In the genomic region with DNA sequence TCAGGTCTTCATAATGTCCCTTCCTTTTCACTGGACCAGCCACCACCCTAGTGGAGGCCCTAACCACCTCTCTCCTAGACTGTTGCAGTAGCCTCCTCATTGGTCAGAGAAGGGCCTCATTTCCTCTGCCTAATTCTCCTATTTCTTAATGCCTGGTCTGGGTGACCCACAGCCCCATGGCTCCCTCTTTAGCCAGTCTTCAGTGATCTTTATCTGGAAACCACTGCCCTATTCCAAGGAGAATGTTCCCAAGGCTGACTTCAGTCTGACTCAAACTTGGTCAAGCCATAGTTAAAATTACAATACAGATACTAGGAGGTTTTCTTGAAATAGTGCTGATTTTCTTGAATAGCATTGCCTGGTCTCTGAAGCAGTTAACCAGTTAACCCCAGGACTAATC, we compare ENCODE assay signal across 20 cellular contexts. TPM values are rescaled to one million over a fixed set of nuclear protein-coding genes. Genes with fewer than 3 reads are reported as not detected.
A peak's percentile ranks its signal among the peaks of the same experiment; 100 is the strongest.
DNase-seq lines count a peak whose midpoint lies in the region; ATAC-seq and TF ChIP-seq lines count a peak whose summit lies in the region.
"Had no signal": no experiment of that assay in that cellular context is flagged by ENCODE, and none has a peak within 500 bp of the region (broad histone marks: within the 10 kb centered on the region; RNA-seq: fewer than 3 reads in every experiment).

No MANE protein-coding gene starts in this region.

- H3K36me3 Mint-ChIP-seq in activated naive CD4-positive, alpha-beta T cell treated with anti-CD3 and anti-CD28 coated beads, Interleukin-2, amount 10 ng/mL, durations not matched to agents 7 days and 5 days = no peaks in the 10 kb centered on the region
- H3K36me3 Mint-ChIP-seq: activated naive CD4-positive, alpha-beta T cell treated with anti-CD3 and anti-CD28 coated beads, Interleukin-2, amount 50 U/mL, for 72 hours had no signal

- no peak overlapping the region for H2BK5ac ChIP-seq in mesendoderm (ENCODE audit: low read length)

- H2AFZ ChIP-seq in PC-9 (0 out of 2 replicates have a peak overlapping the region, but pooled peaks have one; percentile 2), osteoblast (ENCODE audit: low read length) (no peak overlapping the region)
- H2AFZ ChIP-seq: parathyroid adenoma had no signal

- no TSS peak for BruUV-seq in PC-9 (replicated peaks; lab: Mats Ljungman, UMichigan)

- H3K4me3 Mint-ChIP-seq in activated naive CD4-positive, alpha-beta T cell treated with anti-CD3 and anti-CD28 coated beads, Interleukin-2, amount 10 ng/mL, durations not matched to agents 7 days and 5 days = no peak overlapping the region
- H3K4me3 Mint-ChIP-seq: central memory CD8-positive, alpha-beta T cell; naive B cell had no signal

- no peaks in the 10 kb centered on the region for H3K79me1 ChIP-seq in mesendoderm (ENCODE audit: low read length)

- H3K4me3 ChIP-seq in PC-9 (no peak overlapping the region; the same call in 1 of the 2 replicates), choroid plexus epithelial cell (ENCODE audit: low read depth, low read length) (no peak overlapping the region), osteoblast (ENCODE audit: insufficient read depth, low read length) (no peak overlapping the region), heart left ventricle (no peak overlapping the region), mesendoderm (ENCODE audit: low read length) (no peak overlapping the region)
- H3K4me3 ChIP-seq: SK-N-MC had no signal

- no peaks in the 10 kb centered on the region for H3K9me3 Mint-ChIP-seq in activated naive CD4-positive, alpha-beta T cell treated with anti-CD3 and anti-CD28 coated beads, Interleukin-2, amount 10 ng/mL, durations not matched to agents 7 days and 5 days
- H3K9me3 Mint-ChIP-seq: central memory CD8-positive, alpha-beta T cell had no signal

- no peaks in the 10 kb centered on the region for H4K20me1 ChIP-seq in PC-9 (ENCODE audit: insufficient read depth)
- H4K20me1 ChIP-seq in osteoblast (ENCODE audit: insufficient read depth, low read length) = peaks cover 2% of the 10 kb centered on the region

- no peak for TF ChIP-seq POLR2A in heart left ventricle (IDR thresholded peaks at IDR 0.05)

- no peak overlapping the region for H2AK5ac ChIP-seq in mesendoderm (ENCODE audit: low read length)

- no peak overlapping the region for H3K9ac ChIP-seq in mesendoderm (ENCODE audit: low read length)
- H3K9ac ChIP-seq: parathyroid adenoma had no signal

- TF ChIP-seq CTCF in PC-9 (conservative IDR thresholded peaks at IDR 0.05) (no peak), choroid plexus epithelial cell (conservative IDR thresholded peaks at IDR 0.05; ENCODE audit: low read depth, low read length) (no peak), osteoblast (IDR thresholded peaks at IDR 0.05; ENCODE audit: extremely low read depth, low read depth, low read length) (no peak), heart left ventricle (IDR thresholded peaks at IDR 0.05) (no peak), GM10248 (IDR thresholded peaks at IDR 0.05; ENCODE audit: control extremely low read depth, extremely low read depth, low read depth, missing control alignments) (no peak)

- no peaks in the 10 kb centered on the region for H3K4me1 Mint-ChIP-seq in activated naive CD4-positive, alpha-beta T cell treated with anti-CD3 and anti-CD28 coated beads, Interleukin-2, amount 10 ng/mL, durations not matched to agents 7 days and 5 days
- H3K4me1 Mint-ChIP-seq: central memory CD8-positive, alpha-beta T cell; naive B cell had no signal

- intact Hi-C loops in PC-9 (cut with micrococcal nuclease; ENCODE audit: unreplicated experiment) (loop anchor here (5.0 kb wide), 1 partner anchor 53 kb away; a partner anchor contains a TSS), heart left ventricle (cut with DNase I) (no loop called here)

- no peak for ATAC-seq in heart left ventricle
- ATAC-seq: activated naive CD4-positive, alpha-beta T cell treated with anti-CD3 and anti-CD28 coated beads, Interleukin-2, amount 50 U/mL, for 72 hours; left ventricle myocardium superior had no signal

- no peak overlapping the region for H3K18ac ChIP-seq in mesendoderm (ENCODE audit: low read length)

- POLR2A ChIA-PET in PC-9 (lab: Charles Lee; ENCODE audit: unreplicated experiment) = no interaction called here
- POLR2A ChIA-PET in GM10248 (lab: Yijun Ruan, JAX) = no interaction called here

- no peak overlapping the region for H4K8ac ChIP-seq in mesendoderm (ENCODE audit: low read depth, low read length)

- H2BK15ac ChIP-seq in mesendoderm (replicated peaks; ENCODE audit: low read depth) = no peak overlapping the region

- H3K36me3 ChIP-seq in PC-9 (ENCODE audit: low read depth) (no peaks in the 10 kb centered on the region), osteoblast (ENCODE audit: insufficient read depth, low read length) (no peaks in the 10 kb centered on the region), heart left ventricle (no peaks in the 10 kb centered on the region), mesendoderm (ENCODE audit: control insufficient read depth, insufficient read depth, low read length) (no peaks in the 10 kb centered on the region)

- no peak overlapping the region for H3K56ac ChIP-seq in mesendoderm (ENCODE audit: low read length)

- H3K4me2 ChIP-seq in PC-9 = peak overlapping the region; percentile 62
- peak overlapping the region; percentile 24 for H3K4me2 ChIP-seq in osteoblast (ENCODE audit: insufficient read depth, low read length)
- no peak overlapping the region for H3K4me2 ChIP-seq in mesendoderm (ENCODE audit: low read length)

- H3F3A ChIP-seq in PC-9 (ENCODE audit: insufficient read depth, low read depth) = peaks cover 39% of the 10 kb centered on the region

- H3K27me3 ChIP-seq in PC-9 (ENCODE audit: insufficient read depth, low read depth) (no peaks in the 10 kb centered on the region), osteoblast (ENCODE audit: insufficient read depth, low read length) (peaks cover 5% of the 10 kb centered on the region), heart left ventricle (peaks cover 0 to 9% (median 0%) of the 10 kb centered on the region in 9 donors), mesendoderm (ENCODE audit: insufficient read depth, low read length, poor library complexity) (no peaks in the 10 kb centered on the region)

- H3K4ac ChIP-seq in mesendoderm (ENCODE audit: low read depth, low read length) = no peak overlapping the region

- H3K27me3 Mint-ChIP-seq in activated naive CD4-positive, alpha-beta T cell treated with anti-CD3 and anti-CD28 coated beads, Interleukin-2, amount 10 ng/mL, durations not matched to agents 7 days and 5 days = no peaks in the 10 kb centered on the region
- H3K27me3 Mint-ChIP-seq: central memory CD8-positive, alpha-beta T cell; naive B cell had no signal

- peak overlapping the region; percentile 95 for H3K27ac ChIP-seq in PC-9
- H3K27ac ChIP-seq in osteoblast (ENCODE audit: low read depth, low read length) = peak overlapping the region; percentile 92
- H3K27ac ChIP-seq in heart left ventricle = no peak overlapping the region
- no peak overlapping the region for H3K27ac ChIP-seq in mesendoderm (ENCODE audit: low read depth, low read length)
- H3K27ac ChIP-seq: C4-2B, parathyroid adenoma, SK-N-MC had no signal

- H3K23ac ChIP-seq in mesendoderm (ENCODE audit: low read length) = no peak overlapping the region

- no peak overlapping the region for H2BK120ac ChIP-seq in mesendoderm (ENCODE audit: low read depth, low read length)

- peaks cover 6% of the 10 kb centered on the region for H3K9me3 ChIP-seq in PC-9 (ENCODE audit: insufficient read depth, low read depth)
- peaks cover 4% of the 10 kb centered on the region for H3K9me3 ChIP-seq in osteoblast (ENCODE audit: low read depth, low read length)
- no peaks in the 10 kb centered on the region for H3K9me3 ChIP-seq in heart left ventricle

- no peak overlapping the region for H3K27ac Mint-ChIP-seq in activated naive CD4-positive, alpha-beta T cell treated with anti-CD3 and anti-CD28 coated beads, Interleukin-2, amount 10 ng/mL, durations not matched to agents 7 days and 5 days
- H3K27ac Mint-ChIP-seq: activated naive CD4-positive, alpha-beta T cell treated with anti-CD3 and anti-CD28 coated beads, Interleukin-2, amount 50 U/mL, for 72 hours had no signal

- no peaks in the 10 kb centered on the region for H3K9me2 ChIP-seq in PC-9 (ENCODE audit: insufficient read depth)

- H3K4me1 ChIP-seq in PC-9 (replicated peaks; ENCODE audit: insufficient read depth) (peaks cover 45% of the 10 kb centered on the region), osteoblast (ENCODE audit: insufficient read depth, low read length) (peaks cover 26% of the 10 kb centered on the region), heart left ventricle (no peaks in the 10 kb centered on the region), mesendoderm (ENCODE audit: control insufficient read depth, low read depth, low read length) (no peaks in the 10 kb centered on the region)
- H3K4me1 ChIP-seq: parathyroid adenoma had no signal

- H3K79me2 ChIP-seq in PC-9 (ENCODE audit: low read depth) = no peaks in the 10 kb centered on the region
- H3K79me2 ChIP-seq in osteoblast (ENCODE audit: insufficient read depth, low read length) = no peaks in the 10 kb centered on the region
- no peaks in the 10 kb centered on the region for H3K79me2 ChIP-seq in mesendoderm (ENCODE audit: control insufficient read depth, insufficient read depth, low read length)
- H3K79me2 ChIP-seq: parathyroid adenoma had no signal

- CTCF ChIA-PET in PC-9 (lab: Charles Lee) (no interaction called here), GM10248 (lab: Yijun Ruan, JAX) (no interaction called here)
- CTCF ChIA-PET in activated naive CD4-positive, alpha-beta T cell treated with anti-CD3 and anti-CD28 coated beads, Interleukin-2, amount 10 ng/mL, durations not matched to agents 7 days and 5 days (lab: Charles Lee) = interaction anchor here (0.7 kb wide), 1 partner anchor 446 kb away, joined by 3 read pairs; no protein-coding TSS in a partner anchor

- DNase-seq in ELR (ENCODE audit: low read depth) (peak; percentile 85), PC-9 (peak in 1 of 2 experiments; percentile 76), choroid plexus epithelial cell (ENCODE audit: low read depth) (peak; percentile 22), osteoblast (ENCODE audit: insufficient read length, low spot score, missing footprints) (peak; percentile 76), heart left ventricle (no peak), GM10248 (ENCODE audit: extremely low spot score) (no peak), mesendoderm (no peak)
- DNase-seq in activated naive CD4-positive, alpha-beta T cell treated with anti-CD3 and anti-CD28 coated beads, Interleukin-2, amount 10 ng/mL, durations not matched to agents 7 days and 5 days = no peak
- DNase-seq: activated T-cell treated with anti-CD3 and anti-CD28 coated beads, Interleukin-2, amount 50 U/mL, for 1 hour; effector memory CD4-positive, alpha-beta T cell; KBM-7; left ventricle myocardium superior; naive B cell; NCI-H446 treated with DMSO at 0.1 percent for 48 hours; small intestine had no signal

- no peak overlapping the region for H4K5ac ChIP-seq in mesendoderm (ENCODE audit: low read length)

RNA-seq across cellular contexts. Expression of a gene that starts 53.6 kb away (rescaled TPM):
- total RNA-seq in PC-9 (2021) = 67.4 and 67.9 TPM in 2 replicates
- total RNA-seq in osteoblast = 30.4 and 31.5 TPM in 2 replicates
- 10 to 100 TPM; 19.4 to 32.0 (median 25.0) TPM for total RNA-seq in heart left ventricle
- 10 to 100 TPM in 1 of 2 donors, 1 to 10 TPM in 1; 7.2 to 41.0 TPM for polyA plus RNA-seq in heart left ventricle
- 80.3 TPM for polyA plus RNA-seq in mesendoderm (2013, experiment 1 of 2)
- polyA plus RNA-seq in mesendoderm (2013, experiment 2 of 2) = 78.3 TPM

Comparison
In these comparisons a context has a peak if more than half of its experiments do, and no peak if none do; other contexts are left out.
1. DNase-seq: peak in ELR (single experiment), choroid plexus epithelial cell (single experiment) and osteoblast (single experiment); none in heart left ventricle (0 of 5), GM10248 (single experiment), activated naive CD4-positive, alpha-beta T cell treated with anti-CD3 and anti-CD28 coated beads, Interleukin-2, amount 10 ng/mL, durations not matched to agents 7 days and 5 days (single experiment) and mesendoderm (single experiment).
2. H3K27ac ChIP-seq: peak in PC-9 (single experiment) and osteoblast (single experiment); none in heart left ventricle (0 of 12) and mesendoderm (single experiment).